11 cellular contexts compared by ENCODE assay signal in the genomic region with DNA sequence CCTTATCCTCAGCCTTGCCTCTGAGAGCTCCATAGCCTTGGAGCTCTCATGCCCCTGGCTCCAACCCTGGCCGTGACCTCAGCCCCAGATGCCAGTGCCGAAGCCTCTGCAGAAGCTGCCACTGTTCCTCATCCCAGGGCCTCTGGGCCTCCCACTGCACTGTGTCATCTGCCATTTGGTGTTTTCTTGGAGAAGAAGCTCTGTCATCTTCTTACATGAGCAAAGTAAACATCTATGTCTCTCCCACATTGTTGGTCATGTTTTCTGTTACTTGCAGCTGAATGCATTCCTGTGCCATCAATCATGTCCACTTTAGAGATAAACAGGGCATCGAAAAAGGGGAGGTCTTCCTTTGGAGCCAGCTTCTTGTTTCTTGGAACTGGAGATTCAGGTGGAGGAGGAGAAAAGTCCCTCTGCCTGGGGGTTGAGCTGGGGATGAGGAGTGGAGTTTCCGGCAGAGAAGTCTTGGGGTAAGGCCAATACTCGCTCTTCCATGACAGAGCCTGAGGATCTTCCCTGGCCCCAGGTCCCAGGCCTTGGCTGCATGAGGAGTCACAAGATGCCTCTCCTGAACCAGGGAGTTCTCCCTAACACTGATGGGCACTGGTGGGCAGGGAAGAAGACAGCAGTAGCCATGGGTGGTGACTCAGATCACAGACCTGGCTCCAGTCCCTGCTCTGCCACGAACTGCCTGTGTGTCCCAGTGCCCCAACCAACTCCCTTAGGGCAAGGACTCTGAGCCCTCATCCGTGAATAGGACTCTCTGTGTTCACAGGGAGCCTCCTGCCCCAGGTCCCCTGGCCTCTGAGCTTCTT. TPM values are rescaled to one million over a fixed set of nuclear protein-coding genes. Genes with fewer than 3 reads are reported as not detected.
A peak's percentile ranks its signal among the peaks of the same experiment; 100 is the strongest.
DNase-seq lines count a peak whose midpoint lies in the region; ATAC-seq and TF ChIP-seq lines count a peak whose summit lies in the region.
"Had no signal": no experiment of that assay in that cellular context is flagged by ENCODE, and none has a peak within 500 bp of the region (broad histone marks: within the 10 kb centered on the region; RNA-seq: fewer than 3 reads in every experiment).

No MANE protein-coding gene starts in this region.

- no peak overlapping the region for H4K8ac ChIP-seq in trophoblast cell (ENCODE audit: low read depth, low read length)

- H2BK120ac ChIP-seq in trophoblast cell (ENCODE audit: insufficient read depth, low read length, poor library complexity): no peak overlapping the region

- H3K4me1 Mint-ChIP-seq in effector memory CD8-positive, alpha-beta T cell (ENCODE audit: low read depth in 2 of 2): peaks cover 0 to 5% of the 10 kb centered on the region in 2 donors

- H3K4me3 ChIP-seq in fibroblast of mammary gland (ENCODE audit: control insufficient read depth, low read depth, low read length) (no peak overlapping the region), trophoblast cell (ENCODE audit: low read depth, low read length) (no peak overlapping the region), BE2C (ENCODE audit: low read depth, low read length) (no peak overlapping the region)

- H3K4ac ChIP-seq in trophoblast cell (ENCODE audit: low read depth, low read length): no peak overlapping the region

- peak; percentile 60 for DNase-seq in EL
- DNase-seq in RWPE1 (ENCODE audit: low spot score): peak; percentile 21
- peak; percentile 54 for DNase-seq in fibroblast of mammary gland (ENCODE audit: low read depth)
- peak; percentile 53 to 70 for DNase-seq in trophoblast cell
- DNase-seq in effector memory CD8-positive, alpha-beta T cell: no peak
- DNase-seq in NCI-H1092 (lab: John Stamatoyannopoulos, UW): no peak
- no peak for DNase-seq in BE2C
- DNase-seq: erythroblast, GOT3, NCI-H1105 had no signal

- no peaks in the 10 kb centered on the region for H3K36me3 Mint-ChIP-seq in effector memory CD8-positive, alpha-beta T cell (ENCODE audit: insufficient read depth)

- peaks cover 5 to 10% of the 10 kb centered on the region in 2 donors for H3K27me3 Mint-ChIP-seq in effector memory CD8-positive, alpha-beta T cell

- no peak overlapping the region for H4K12ac ChIP-seq in trophoblast cell (ENCODE audit: low read depth, low read length)

- H3K14ac ChIP-seq in trophoblast cell (ENCODE audit: low read length): no peak overlapping the region

- no peak overlapping the region for H2AFZ ChIP-seq in trophoblast cell (ENCODE audit: insufficient read depth, low read length, poor library complexity)

- TF ChIP-seq CTCF in RWPE1 (conservative IDR thresholded peaks at IDR 0.05; ENCODE audit: low read depth) (no peak), fibroblast of mammary gland (conservative IDR thresholded peaks at IDR 0.05; ENCODE audit: control insufficient read depth, insufficient read depth, low read depth, low read length) (no peak), BE2C (IDR thresholded peaks at IDR 0.05; ENCODE audit: low read depth, low read length) (no peak)

- CTCF ChIA-PET in RWPE1 (lab: Yijun Ruan, JAX): interaction anchor here (0.6 kb wide), 1 partner anchor 50 kb away, joined by 3 read pairs; no protein-coding TSS in a partner anchor

- peak overlapping the region in 1 of 2 donors; percentile 42 for H3K27ac Mint-ChIP-seq in effector memory CD8-positive, alpha-beta T cell

- H4K91ac ChIP-seq in trophoblast cell (ENCODE audit: low read depth, low read length): no peak overlapping the region

- H3K9me3 Mint-ChIP-seq in effector memory CD8-positive, alpha-beta T cell: no peaks in the 10 kb centered on the region

- no peak overlapping the region for H2BK5ac ChIP-seq in trophoblast cell (ENCODE audit: low read depth, low read length, poor library complexity)

- H2BK12ac ChIP-seq in trophoblast cell (ENCODE audit: low read length): no peak overlapping the region

- no peak overlapping the region for H2AK5ac ChIP-seq in trophoblast cell (ENCODE audit: low read length)

- no peaks in the 10 kb centered on the region for H3K36me3 ChIP-seq in trophoblast cell (ENCODE audit: control insufficient read depth in 1 of 2, insufficient read depth in 2 of 2, low read length in 2 of 2)
- H3K36me3 ChIP-seq in BE2C: no peaks in the 10 kb centered on the region

- no peak for ATAC-seq in effector memory CD8-positive, alpha-beta T cell (replicated peaks)
- ATAC-seq in HG03457 (IDR thresholded peaks at IDR 0.05; ENCODE audit: unreplicated experiment): no peak

- no peaks in the 10 kb centered on the region for H3K79me1 ChIP-seq in trophoblast cell (ENCODE audit: low read length)

- H3K79me2 ChIP-seq in trophoblast cell (ENCODE audit: control insufficient read depth, insufficient read depth, low read length, poor library complexity): no peaks in the 10 kb centered on the region

- H3K27me3 ChIP-seq in trophoblast cell (ENCODE audit: insufficient read depth, low read length) (no peaks in the 10 kb centered on the region), BE2C (no peaks in the 10 kb centered on the region)

- no peak overlapping the region for H3K9ac ChIP-seq in trophoblast cell (ENCODE audit: low read length)

- peaks cover 0 to 4% of the 10 kb centered on the region in 2 experiments for H3K4me1 ChIP-seq in trophoblast cell (ENCODE audit: control insufficient read depth in 1 of 2, insufficient read depth in 2 of 2, low read length in 2 of 2)
- no peaks in the 10 kb centered on the region for H3K4me1 ChIP-seq in BE2C

- H3K4me2 ChIP-seq in trophoblast cell (ENCODE audit: low read length): no peak overlapping the region

- H3K18ac ChIP-seq in trophoblast cell (ENCODE audit: low read length): no peak overlapping the region

- H3K23ac ChIP-seq in trophoblast cell (ENCODE audit: low read length): no peak overlapping the region

- H3K27ac ChIP-seq in RWPE1 (peak overlapping the region; percentile 78), trophoblast cell (ENCODE audit: low read depth, low read length) (no peak overlapping the region)

- WGBS in trophoblast cell (ENCODE audit: extremely low coverage, insufficient coverage, insufficient read length): no CpG with 5 or more reads among the region's 7 CpGs

- H3K9me3 ChIP-seq in trophoblast cell (ENCODE audit: insufficient read depth, low read depth, low read length): no peaks in the 10 kb centered on the region
- no peaks in the 10 kb centered on the region for H3K9me3 ChIP-seq in BE2C

- POLR2A ChIA-PET in RWPE1 (lab: Yijun Ruan, JAX; ENCODE audit: low non-redundant PET): no interaction called here

- H3K4me3 Mint-ChIP-seq in effector memory CD8-positive, alpha-beta T cell: no peak overlapping the region

RNA-seq across cellular contexts. Expression of gene FTH1, which starts 45.2 kb away (rescaled TPM):
- polyA plus RNA-seq in trophoblast cell (2013): 4,036 and 4,076 TPM in 2 replicates
- polyA plus RNA-seq in BE2C (2012; ENCODE audit: insufficient read depth, insufficient read length, low read depth): 1,702 TPM

Comparison
In these comparisons a context has a peak if more than half of its experiments do, and no peak if none do; other contexts are left out.
1. DNase-seq: peak in EL (single experiment), RWPE1 (single experiment), fibroblast of mammary gland (single experiment) and trophoblast cell (2 of 2); none in effector memory CD8-positive, alpha-beta T cell (0 of 3), NCI-H1092 (single experiment) and BE2C (single experiment).